ENCODE assay signal across 10 cellular contexts in genomic region chr19:13208964-13209796, GRCh38. TPM values are rescaled to one million over a fixed set of nuclear protein-coding genes. Genes with fewer than 3 reads are reported as not detected.
A peak's percentile ranks its signal among the peaks of the same experiment; 100 is the strongest.
DNase-seq lines count a peak whose midpoint lies in the region; ATAC-seq and TF ChIP-seq lines count a peak whose summit lies in the region.
"Had no signal": no experiment of that assay in that cellular context is flagged by ENCODE, and none has a peak within 500 bp of the region (broad histone marks: within the 10 kb centered on the region; RNA-seq: fewer than 3 reads in every experiment).

No MANE protein-coding gene starts in this region.

- peaks cover 0 to 2% of the 10 kb centered on the region in 2 donors for H3K36me3 Mint-ChIP-seq in CD4-positive, alpha-beta memory T cell
- no peaks in the 10 kb centered on the region for H3K36me3 Mint-ChIP-seq in activated CD8-positive, alpha-beta T cell treated with anti-CD3 and anti-CD28 coated beads, Interleukin-2, amount 10 ng/mL, durations not matched to agents 7 days and 5 days (ENCODE audit: low read depth)
- no peaks in the 10 kb centered on the region for H3K36me3 Mint-ChIP-seq in naive thymus-derived CD4-positive, alpha-beta T cell

- H3K4me3 ChIP-seq in CD4-positive, alpha-beta memory T cell (ENCODE audit: low read length in 2 of 2): no peak overlapping the region
- H3K4me3 ChIP-seq in naive thymus-derived CD4-positive, alpha-beta T cell (ENCODE audit: low read length): no peak overlapping the region
- H3K4me3 ChIP-seq in MG63: no peak overlapping the region

- peaks cover 10% of the 10 kb centered on the region for H3K4me1 ChIP-seq in CD4-positive, alpha-beta memory T cell (ENCODE audit: insufficient read depth, low read length)
- no peaks in the 10 kb centered on the region for H3K4me1 ChIP-seq in naive thymus-derived CD4-positive, alpha-beta T cell (ENCODE audit: control insufficient read depth in 2 of 2, insufficient read depth in 2 of 2, low read length in 2 of 2)

- no peaks in the 10 kb centered on the region for H3K9me3 Mint-ChIP-seq in CD4-positive, alpha-beta memory T cell
- H3K9me3 Mint-ChIP-seq in activated CD8-positive, alpha-beta T cell treated with anti-CD3 and anti-CD28 coated beads, Interleukin-2, amount 10 ng/mL, durations not matched to agents 7 days and 5 days (ENCODE audit: insufficient read depth): no peaks in the 10 kb centered on the region
- no peaks in the 10 kb centered on the region for H3K9me3 Mint-ChIP-seq in naive thymus-derived CD4-positive, alpha-beta T cell

- DNase-seq in CD4-positive, alpha-beta memory T cell: no peak
- peak; percentile 72 for DNase-seq in GM13977 (ENCODE audit: low spot score)
- DNase-seq in activated CD8-positive, alpha-beta T cell treated with anti-CD3 and anti-CD28 coated beads, Interleukin-2, amount 10 ng/mL, durations not matched to agents 7 days and 5 days: no peak
- DNase-seq in naive thymus-derived CD4-positive, alpha-beta T cell: no peak
- no peak for DNase-seq in SHP77 (lab: John Stamatoyannopoulos, UW)
- DNase-seq in MG63: no peak
- DNase-seq in DMS153 treated with DMSO at 0.1 percent for 48 hours (lab: John Stamatoyannopoulos, UW; ENCODE audit: unreplicated experiment): no peak
- DNase-seq: brain microvascular endothelial cell, DMS79 had no signal

- H3K27ac Mint-ChIP-seq in CD4-positive, alpha-beta memory T cell: peak overlapping the region in 1 of 7 donors; percentile 35
- H3K27ac Mint-ChIP-seq in activated CD8-positive, alpha-beta T cell treated with anti-CD3 and anti-CD28 coated beads, Interleukin-2, amount 10 ng/mL, durations not matched to agents 7 days and 5 days: peak overlapping the region; percentile 82
- H3K27ac Mint-ChIP-seq in naive thymus-derived CD4-positive, alpha-beta T cell: peak overlapping the region in 6 of 9 donors; percentile 48 to 74 (median 58)

- POLR2A ChIA-PET in CD4-positive, alpha-beta memory T cell (lab: Charles Lee; ENCODE audit: partially characterized antibody): interaction anchor here (1.3 to 2.5 kb wide), 3 partner anchors 53 to 57 kb away, joined by 3 to 8 read pairs (median 7); no protein-coding TSS in a partner anchor
- POLR2A ChIA-PET in activated CD8-positive, alpha-beta T cell treated with anti-CD3 and anti-CD28 coated beads, Interleukin-2, amount 10 ng/mL, durations not matched to agents 7 days and 5 days (lab: Charles Lee): interaction anchor here (0.5 to 1.1 kb wide), 6 partner anchors 27 to 58 kb away, joined by 3 to 5 read pairs (median 4); no protein-coding TSS in a partner anchor
- POLR2A ChIA-PET in naive thymus-derived CD4-positive, alpha-beta T cell (lab: Charles Lee): interaction anchor here (0.5 to 2.1 kb wide), 6 partner anchors 46 to 59 kb away, joined by 3 to 10 read pairs (median 4); partner anchors contain the start of genes IER2 and STX10

- no peaks in the 10 kb centered on the region for H3K27me3 Mint-ChIP-seq in CD4-positive, alpha-beta memory T cell
- H3K27me3 Mint-ChIP-seq in activated CD8-positive, alpha-beta T cell treated with anti-CD3 and anti-CD28 coated beads, Interleukin-2, amount 10 ng/mL, durations not matched to agents 7 days and 5 days (ENCODE audit: low read depth): no peaks in the 10 kb centered on the region
- no peaks in the 10 kb centered on the region for H3K27me3 Mint-ChIP-seq in naive thymus-derived CD4-positive, alpha-beta T cell

- intact Hi-C loops in CD4-positive, alpha-beta memory T cell (cut with micrococcal nuclease): no loop called here
- intact Hi-C loops in naive thymus-derived CD4-positive, alpha-beta T cell (cut with micrococcal nuclease): loop anchor here (1.0 to 2.0 kb wide), 4 partner anchors 42 to 58 kb away; no protein-coding TSS in a partner anchor

- no peaks in the 10 kb centered on the region for H3K9me3 ChIP-seq in CD4-positive, alpha-beta memory T cell (ENCODE audit: control insufficient read depth in 1 of 2, low read length in 2 of 2)
- H3K9me3 ChIP-seq in naive thymus-derived CD4-positive, alpha-beta T cell (ENCODE audit: control insufficient read depth in 2 of 3, low read length in 3 of 3): no peaks in the 10 kb centered on the region
- H3K9me3 ChIP-seq in MG63: no peaks in the 10 kb centered on the region

- CTCF ChIA-PET in CD4-positive, alpha-beta memory T cell (lab: Charles Lee; ENCODE audit: partially characterized antibody): interaction anchor here (1.2 to 1.8 kb wide), 2 partner anchors 59 to 232 kb away, joined by 3 to 5 read pairs; partner anchors contain the start of genes IER2 and STX10
- CTCF ChIA-PET in activated CD8-positive, alpha-beta T cell treated with anti-CD3 and anti-CD28 coated beads, Interleukin-2, amount 10 ng/mL, durations not matched to agents 7 days and 5 days (lab: Charles Lee): no interaction called here
- CTCF ChIA-PET in naive thymus-derived CD4-positive, alpha-beta T cell (lab: Charles Lee): interaction anchor here (0.9 kb wide), 1 partner anchor 57 kb away, joined by 3 read pairs; no protein-coding TSS in a partner anchor

- in situ Hi-C loops in GM13977 (cut with MboI; ENCODE audit: low pct_unique_long_range_greater_than_20kb, low sequenced_read_pairs, unreplicated experiment): loop anchor here (10.0 kb wide), 1 partner anchor 46 kb away; no protein-coding TSS in a partner anchor

- no peak for ATAC-seq in activated CD8-positive, alpha-beta T cell treated with anti-CD3 and anti-CD28 coated beads, Interleukin-2, amount 10 ng/mL, durations not matched to agents 7 days and 5 days
- ATAC-seq in naive thymus-derived CD4-positive, alpha-beta T cell: no peak
- ATAC-seq in GM21528 (IDR thresholded peaks at IDR 0.05; ENCODE audit: low FRiP score, unreplicated experiment): no peak

- no peak overlapping the region for H3K27ac ChIP-seq in CD4-positive, alpha-beta memory T cell (ENCODE audit: low read depth, low read length)
- H3K27ac ChIP-seq in naive thymus-derived CD4-positive, alpha-beta T cell (ENCODE audit: low read depth, low read length): no peak overlapping the region
- H3K27ac ChIP-seq: brain microvascular endothelial cell had no signal

- no peaks in the 10 kb centered on the region for H3K36me3 ChIP-seq in CD4-positive, alpha-beta memory T cell (ENCODE audit: insufficient read depth, low read length)
- H3K36me3 ChIP-seq in naive thymus-derived CD4-positive, alpha-beta T cell (ENCODE audit: control insufficient read depth in 2 of 3, insufficient read depth in 3 of 3, low read length in 3 of 3): no peaks in the 10 kb centered on the region
- H3K36me3 ChIP-seq in MG63: no peaks in the 10 kb centered on the region
- H3K36me3 ChIP-seq: brain microvascular endothelial cell had no signal

- H3K4me1 Mint-ChIP-seq in CD4-positive, alpha-beta memory T cell: peaks cover 9 to 23% (median 18%) of the 10 kb centered on the region in 4 donors
- peaks cover 22% of the 10 kb centered on the region for H3K4me1 Mint-ChIP-seq in activated CD8-positive, alpha-beta T cell treated with anti-CD3 and anti-CD28 coated beads, Interleukin-2, amount 10 ng/mL, durations not matched to agents 7 days and 5 days (ENCODE audit: low read depth)
- H3K4me1 Mint-ChIP-seq in naive thymus-derived CD4-positive, alpha-beta T cell: peaks cover 14 to 27% (median 23%) of the 10 kb centered on the region in 7 donors

- H3K4me3 Mint-ChIP-seq in CD4-positive, alpha-beta memory T cell: peak overlapping the region; percentile 29 to 76 (median 58)
- H3K4me3 Mint-ChIP-seq in activated CD8-positive, alpha-beta T cell treated with anti-CD3 and anti-CD28 coated beads, Interleukin-2, amount 10 ng/mL, durations not matched to agents 7 days and 5 days: peak overlapping the region; percentile 45
- H3K4me3 Mint-ChIP-seq in naive thymus-derived CD4-positive, alpha-beta T cell: peak overlapping the region; percentile 36 to 97 (median 57)

- TF ChIP-seq CTCF in GM13977 (IDR thresholded peaks at IDR 0.05; ENCODE audit: extremely low read depth, insufficient read depth, missing control alignments): no peak

- H3K27me3 ChIP-seq in CD4-positive, alpha-beta memory T cell (ENCODE audit: insufficient read depth, low read length): no peaks in the 10 kb centered on the region
- no peaks in the 10 kb centered on the region for H3K27me3 ChIP-seq in naive thymus-derived CD4-positive, alpha-beta T cell (ENCODE audit: control insufficient read depth in 2 of 2, insufficient read depth in 2 of 2, low read length in 2 of 2)
- no peaks in the 10 kb centered on the region for H3K27me3 ChIP-seq in MG63
- H3K27me3 ChIP-seq: brain microvascular endothelial cell had no signal

RNA-seq across cellular contexts. Expression of gene IER2, which starts 59.0 kb away (rescaled TPM):
- total RNA-seq in CD4-positive, alpha-beta memory T cell: 100 to 1,000 TPM; 148 to 153 TPM
- polyA plus RNA-seq in CD4-positive, alpha-beta memory T cell: 100 to 1,000 TPM; 201 to 446 TPM
- total RNA-seq in activated CD8-positive, alpha-beta T cell treated with anti-CD3 and anti-CD28 coated beads, Interleukin-2, amount 10 ng/mL, durations not matched to agents 7 days and 5 days: 100 to 1,000 TPM; 203 to 210 TPM
- 100 to 1,000 TPM; 135 to 558 (median 246) TPM for total RNA-seq in naive thymus-derived CD4-positive, alpha-beta T cell
- 100 to 1,000 TPM; 121 to 139 TPM for polyA plus RNA-seq in naive thymus-derived CD4-positive, alpha-beta T cell
- 39.0 and 80.1 TPM in 2 replicates for total RNA-seq in MG63 (2014; rRNA removed; shearing (Covaris generic); ENCODE audit: low replicate concordance)

RNA-seq across cellular contexts. Expression of gene STX10, which starts 59.0 kb away (rescaled TPM):
- total RNA-seq in CD4-positive, alpha-beta memory T cell: 10 to 100 TPM; 63.7 to 64.0 TPM
- 10 to 100 TPM; 57.9 to 64.2 TPM for polyA plus RNA-seq in CD4-positive, alpha-beta memory T cell
- total RNA-seq in activated CD8-positive, alpha-beta T cell treated with anti-CD3 and anti-CD28 coated beads, Interleukin-2, amount 10 ng/mL, durations not matched to agents 7 days and 5 days: 10 to 100 TPM; 68.4 to 69.2 TPM
- 10 to 100 TPM; 42.6 to 76.2 (median 68.5) TPM for total RNA-seq in naive thymus-derived CD4-positive, alpha-beta T cell
- 10 to 100 TPM; 45.9 to 63.7 TPM for polyA plus RNA-seq in naive thymus-derived CD4-positive, alpha-beta T cell
- 281 and 371 TPM in 2 replicates for total RNA-seq in MG63 (2014; rRNA removed; shearing (Covaris generic); ENCODE audit: low replicate concordance)
